12 cellular contexts compared by ENCODE assay signal in the genomic region with DNA sequence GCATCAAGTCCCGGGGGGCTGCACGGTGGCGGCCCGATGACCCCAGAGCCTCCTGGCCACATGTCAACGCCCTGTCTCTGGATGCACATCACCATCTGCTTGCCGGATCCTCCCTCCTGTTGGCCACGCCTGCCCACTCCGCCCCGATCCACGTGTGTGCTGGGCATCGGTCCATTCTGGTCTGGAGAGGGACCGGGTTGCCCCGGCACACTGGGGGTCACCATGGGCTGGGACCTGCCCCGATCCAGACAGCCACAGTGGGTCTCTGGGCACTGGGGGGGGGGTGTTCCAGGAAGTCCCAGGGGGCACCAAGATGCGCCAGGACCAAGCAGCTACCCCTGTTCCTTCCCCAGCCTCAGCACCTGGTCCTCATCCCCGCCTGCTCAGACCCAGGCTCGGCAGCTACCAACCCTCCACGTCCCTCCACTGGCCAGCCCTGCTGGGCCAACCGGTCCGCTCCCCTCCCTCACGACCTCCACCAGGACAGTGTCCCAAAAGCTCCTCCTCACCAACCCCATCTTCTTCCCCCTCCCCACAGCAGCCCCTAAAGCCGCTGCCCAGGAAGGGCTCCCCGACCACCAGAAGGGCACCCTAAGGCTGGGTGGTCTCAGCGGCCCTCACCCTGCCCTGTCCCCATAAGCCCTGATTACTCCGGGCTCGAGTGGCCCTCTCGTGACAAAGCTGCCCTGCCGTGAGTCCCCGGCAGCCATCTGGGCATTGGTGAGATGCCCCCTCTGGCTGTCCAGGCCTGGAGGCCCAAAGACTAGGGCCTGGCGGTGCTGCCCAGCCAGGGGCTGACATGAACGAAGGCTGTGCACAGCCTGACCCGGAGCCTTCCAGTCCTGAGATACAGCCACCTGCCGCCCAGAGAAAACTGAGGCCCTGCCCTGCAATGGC. TPM values are rescaled to one million over a fixed set of nuclear protein-coding genes. Genes with fewer than 3 reads are reported as not detected.
A peak's percentile ranks its signal among the peaks of the same experiment; 100 is the strongest.
DNase-seq lines count a peak whose midpoint lies in the region; ATAC-seq, FAIRE-seq and TF ChIP-seq lines count a peak whose summit lies in the region.
"Had no signal": no experiment of that assay in that cellular context is flagged by ENCODE, and none has a peak within 500 bp of the region (broad histone marks: within the 10 kb centered on the region; RNA-seq: fewer than 3 reads in every experiment).

No MANE protein-coding gene starts in this region.

- H3K9me3 ChIP-seq in mammary epithelial cell (replicated peaks; ENCODE audit: insufficient read depth, low read length) (no peaks in the 10 kb centered on the region), K562 (replicated peaks; ENCODE audit: control insufficient read depth, insufficient read depth, low read depth, low read length) (no peaks in the 10 kb centered on the region), aorta (ENCODE audit: control insufficient read depth, low read length) (no peaks in the 10 kb centered on the region)
- H3K9me3 ChIP-seq: lower lobe of right lung, stomach had no signal

- H3K27me3 Mint-ChIP-seq in MCF 10A (ENCODE audit: insufficient read depth, unreplicated experiment) (no peaks in the 10 kb centered on the region), memory B cell (no peaks in the 10 kb centered on the region)

- H3K4me1 Mint-ChIP-seq in MCF 10A (ENCODE audit: insufficient read depth, unreplicated experiment) (no peaks in the 10 kb centered on the region), memory B cell (peaks cover 38% of the 10 kb centered on the region)

- peaks cover 4% of the 10 kb centered on the region for H3K36me3 ChIP-seq in mammary epithelial cell (ENCODE audit: insufficient read depth, low read length)
- H3K36me3 ChIP-seq in K562 (ENCODE audit: control insufficient read depth, insufficient read depth, low read length): peaks cover 38% of the 10 kb centered on the region; the same call in 2 of the 3 replicates
- no peaks in the 10 kb centered on the region for H3K36me3 ChIP-seq in aorta (ENCODE audit: control insufficient read depth in 1 of 2, insufficient read depth in 2 of 2, low read length in 1 of 2)

- TF ChIP-seq CTCF in MCF 10A (IDR thresholded peaks at IDR 0.05; ENCODE audit: unreplicated experiment) (no peak), mammary epithelial cell (conservative IDR thresholded peaks at IDR 0.05 in 1 of 2, IDR thresholded peaks at IDR 0.05 in 1 of 2; ENCODE audit: extremely low read depth in 1 of 2, insufficient read depth in 1 of 2, low read depth in 1 of 2, low read length in 2 of 2) (no peak), K562 (IDR thresholded peaks at IDR 0.05 in 2 of 3, conservative IDR thresholded peaks at IDR 0.05 in 1 of 3; ENCODE audit: insufficient read depth in 2 of 3, low read depth in 1 of 3, low read length in 3 of 3) (no peak)

- DNase-seq in MCF 10A (ENCODE audit: unreplicated experiment): no peak
- DNase-seq in mammary epithelial cell: no peak
- DNase-seq in K562 (ENCODE audit: extremely low read depth in 1 of 4, low spot score in 3 of 4): peak in 2 of 4 experiments; percentile 8 to 9
- DNase-seq in memory B cell (ENCODE audit: low spot score in 2 of 2): no peak
- DNase-seq in aorta: peak; percentile 44 to 74
- DNase-seq in HTR-8/SVneo (ENCODE audit: insufficient read length, low spot score): no peak
- no peak for DNase-seq in OCI-M1 (lab: John Stamatoyannopoulos, UW)
- DNase-seq in NCI-H226: no peak
- DNase-seq: activated CD4-positive, alpha-beta T cell treated with anti-CD3 and anti-CD28 coated beads for 1 hour; lower lobe of right lung; stomach had no signal

- dilution Hi-C loops in mammary epithelial cell (cut with HindIII; ENCODE audit: low sequenced_read_pairs): loop anchor here (5.0 kb wide), 3 partner anchors 42 to 92 kb away; no protein-coding TSS in a partner anchor

- H3K9ac ChIP-seq in mammary epithelial cell (ENCODE audit: insufficient read depth, low read length) (no peak overlapping the region), K562 (ENCODE audit: insufficient read depth in 1 of 2, low read depth in 2 of 2, low read length in 2 of 2) (peak overlapping the region in 1 of 2 experiments; percentile 50; a peak in 2 of 4 replicates)

- no peak overlapping the region for H3K4me2 ChIP-seq in mammary epithelial cell (ENCODE audit: insufficient read depth, low read depth, low read length)
- no peak overlapping the region for H3K4me2 ChIP-seq in K562 (ENCODE audit: insufficient read depth, low read length)

- H3K9me1 ChIP-seq in K562 (ENCODE audit: control insufficient read depth, insufficient read depth, low read length): peaks cover 14% of the 10 kb centered on the region

- peaks cover 43% of the 10 kb centered on the region for H3K36me3 Mint-ChIP-seq in MCF 10A (ENCODE audit: insufficient read depth, unreplicated experiment)
- H3K36me3 Mint-ChIP-seq in memory B cell: no peaks in the 10 kb centered on the region

- BruUV-seq in MCF 10A (replicated peaks; lab: Mats Ljungman, UMichigan) (no TSS peak), mammary epithelial cell (replicated peaks; lab: Mats Ljungman, UMichigan) (no TSS peak), K562 (replicated peaks; lab: Mats Ljungman, UMichigan) (no TSS peak)

- H3K4me1 ChIP-seq in mammary epithelial cell (ENCODE audit: insufficient read depth, low read length): peaks cover 21% of the 10 kb centered on the region
- H3K4me1 ChIP-seq in K562 (replicated peaks in 1 of 2; ENCODE audit: control insufficient read depth in 2 of 2, insufficient read depth in 2 of 2, low read length in 2 of 2): peaks cover 0 to 75% of the 10 kb centered on the region in 2 experiments; a peak in 3 of 5 replicates
- H3K4me1 ChIP-seq in aorta (ENCODE audit: control insufficient read depth in 1 of 2, insufficient read depth in 2 of 2, low read length in 2 of 2): no peaks in the 10 kb centered on the region

- no peak for TF ChIP-seq POLR2A in K562 (conservative IDR thresholded peaks at IDR 0.05)

- H3K4me3 ChIP-seq in mammary epithelial cell (replicated peaks in 1 of 3; ENCODE audit: insufficient read depth in 1 of 3, low read depth in 2 of 3, low read length in 3 of 3) (no peak overlapping the region), K562 (no peak overlapping the region), aorta (ENCODE audit: low read length in 2 of 2) (no peak overlapping the region)
- H3K4me3 ChIP-seq: lower lobe of right lung had no signal

- FAIRE-seq in K562 (lab: Jason Lieb, UNC): no peak
- no peak for FAIRE-seq in HTR-8/SVneo (lab: Jason Lieb, UNC)
- FAIRE-seq: GM18507 had no signal

- POLR2A ChIA-PET in MCF 10A (lab: Yijun Ruan, JAX) (no interaction called here), K562 (lab: Yijun Ruan, JAX) (interaction anchor here (1.4 kb wide), 1 partner anchor 10 kb away, joined by 5 read pairs; no protein-coding TSS in a partner anchor)

- H2AFZ ChIP-seq in mammary epithelial cell (ENCODE audit: low read depth, low read length): no peak overlapping the region
- no peak overlapping the region for H2AFZ ChIP-seq in K562 (ENCODE audit: low read depth, low read length)

- H3K4me3 Mint-ChIP-seq in MCF 10A (ENCODE audit: unreplicated experiment): no peak overlapping the region
- peak overlapping the region; percentile 24 for H3K4me3 Mint-ChIP-seq in memory B cell

- no peak overlapping the region for H3K27ac ChIP-seq in mammary epithelial cell (ENCODE audit: insufficient read depth, low read depth, low read length)
- no peak overlapping the region for H3K27ac ChIP-seq in K562 (ENCODE audit: extremely low read depth, low read depth, low read length)
- no peak overlapping the region for H3K27ac ChIP-seq in aorta (ENCODE audit: low read depth in 1 of 2, low read length in 2 of 2)
- H3K27ac ChIP-seq: lower lobe of right lung had no signal

- in situ Hi-C loops in mammary epithelial cell (cut with MboI; ENCODE audit: low sequenced_read_pairs in 2 of 2): no loop called here
- in situ Hi-C loops in K562 (cut with MboI): no loop called here

- CTCF ChIA-PET in MCF 10A (lab: Yijun Ruan, JAX): interaction anchor here (0.5 kb wide), 2 partner anchors 9 to 1072 kb away, joined by 3 read pairs; no protein-coding TSS in a partner anchor
- CTCF ChIA-PET in mammary epithelial cell (lab: Charles Lee; ENCODE audit: low non-redundant PET): interaction anchor here (0.6 kb wide), 1 partner anchor 268 kb away, joined by 3 read pairs; no protein-coding TSS in a partner anchor
- CTCF ChIA-PET in K562 (lab: Yijun Ruan, JAX; ENCODE audit: low intra/inter-chr PET ratio): no interaction called here

- intact Hi-C loops in MCF 10A (cut with micrococcal nuclease) (no loop called here), mammary epithelial cell (cut with micrococcal nuclease) (no loop called here), K562 (cut with micrococcal nuclease) (no loop called here), aorta (cut with DNase I) (loop anchor here in 1 of 2 donors (10.0 kb wide), 2 partner anchors 50 to 110 kb away; no protein-coding TSS in a partner anchor)

- H3K79me2 ChIP-seq in mammary epithelial cell (ENCODE audit: insufficient read depth, low read length): peaks cover 85% of the 10 kb centered on the region
- peaks cover 78% of the 10 kb centered on the region for H3K79me2 ChIP-seq in K562 (ENCODE audit: control insufficient read depth, insufficient read depth, low read length)

- H3K9me3 Mint-ChIP-seq in MCF 10A (ENCODE audit: unreplicated experiment) (no peaks in the 10 kb centered on the region), memory B cell (no peaks in the 10 kb centered on the region)

- 83% methylated on average over 23 of the region's 33 CpGs for WGBS in mammary epithelial cell (ENCODE audit: low coverage, missing lambda C conversion rate)
- 90% methylated on average over 25 of the region's 33 CpGs for WGBS in K562 (ENCODE audit: insufficient coverage, low coverage, missing lambda C conversion rate)
- WGBS in aorta, 2 donors: 67 to 72% methylated on average over 29 to 33 of the region's 33 CpGs

- no peak for TF ChIP-seq EP300 in K562 (IDR thresholded peaks at IDR 0.05; ENCODE audit: low read length)

- ATAC-seq in K562 (no peak), memory B cell (ENCODE audit: low read depth) (no peak), aorta (ENCODE audit: low FRiP score) (no peak)
- ATAC-seq: lower lobe of right lung had no signal

- H3K27me3 ChIP-seq in mammary epithelial cell (ENCODE audit: insufficient read depth, low read length) (no peaks in the 10 kb centered on the region), K562 (ENCODE audit: control insufficient read depth in 2 of 2, insufficient read depth in 2 of 2, low read length in 2 of 2) (no peaks in the 10 kb centered on the region), aorta (ENCODE audit: control insufficient read depth in 1 of 2, insufficient read depth in 2 of 2, low read length in 1 of 2) (no peaks in the 10 kb centered on the region)
- H3K27me3 ChIP-seq: stomach had no signal

- H3K27ac Mint-ChIP-seq in MCF 10A (ENCODE audit: low read depth, unreplicated experiment) (peak overlapping the region; percentile 31), memory B cell (peak overlapping the region; percentile 24)

- TF ChIP-seq RAD21 in K562 (CRISPR knock-in tag; conservative IDR thresholded peaks at IDR 0.05 in 1 of 2, IDR thresholded peaks at IDR 0.05 in 1 of 2): no peak

- H4K20me1 ChIP-seq in mammary epithelial cell (ENCODE audit: insufficient read depth, low read length): peaks cover 22% of the 10 kb centered on the region
- no peaks in the 10 kb centered on the region; the same call in 1 of the 2 replicates for H4K20me1 ChIP-seq in K562 (replicated peaks; ENCODE audit: control insufficient read depth, insufficient read depth, low read length)

RNA-seq across cellular contexts. Expression of gene CTBP1, which starts 4.6 kb away (rescaled TPM):
- total RNA-seq in MCF 10A (2022): 133 and 152 TPM in 2 replicates
- 100 to 1,000 TPM; 127 to 237 TPM for total RNA-seq in mammary epithelial cell
- polyA plus RNA-seq in mammary epithelial cell: 83.3 TPM
- 32.7 TPM for polyA minus RNA-seq in mammary epithelial cell
- total RNA-seq in K562 (2011; cell fraction: chromatin; rRNA removed; ENCODE audit: low replicate concordance): 63.5 and 142 TPM in 2 replicates
- total RNA-seq in K562 (2011; cell fraction: nucleolus; rRNA removed): 94.5 and 102 TPM in 2 replicates
- 48.0 and 62.1 TPM in 2 replicates for total RNA-seq in K562 (2011; cell fraction: nucleoplasm; rRNA removed)
- 162 and 230 TPM in 2 replicates for total RNA-seq in K562 (2014; rRNA removed)
- total RNA-seq in K562 (2014; rRNA removed; fragmentation: Illumina TruSeq; extraction: Trizol): 27.2 and 30.4 TPM in 2 replicates
- 67.9 and 70.4 TPM in 2 replicates for total RNA-seq in K562 (2015; rRNA removed; fragmentation: Illumina TruSeq; extraction: Trizol)
- total RNA-seq in K562 (2021): 134 and 148 TPM in 2 replicates
- 68.2 and 72.3 TPM in 2 replicates for polyA plus RNA-seq in K562 (2011; rRNA removed)
- polyA plus RNA-seq in K562 (2011; cell fraction: cytosol; rRNA removed): 113 and 437 TPM in 2 replicates
- 168 and 330 TPM in 2 replicates for polyA plus RNA-seq in K562 (2011; cell fraction: nucleus; rRNA removed)
- 113 and 126 TPM in 2 replicates for polyA plus RNA-seq in K562 (2012)
- 64.0 and 116 TPM in 2 replicates for polyA plus RNA-seq in K562 (2014; fragmentation: Illumina TruSeq; extraction: Trizol)
- 10 to 100 TPM; 14.5 to 20.0 TPM for polyA plus RNA-seq in K562 (2014; fragmentation: Nextera tagmentation; extraction: Ambion mirVana)
- 111 and 118 TPM in 2 replicates for polyA plus RNA-seq in K562 (2014; rRNA removed)
- polyA minus RNA-seq in K562 (2011; rRNA and poly(A)+ RNA removed): 33.8 and 54.2 TPM in 2 replicates
- 135 and 154 TPM in 2 replicates for polyA minus RNA-seq in K562 (2011; cell fraction: cytosol; rRNA and poly(A)+ RNA removed)
- 39.7 and 56.8 TPM in 2 replicates for polyA minus RNA-seq in K562 (2011; cell fraction: nucleus; rRNA and poly(A)+ RNA removed)
- total RNA-seq in aorta: 100 to 1,000 TPM; 111 to 145 TPM
- 10 to 100 TPM; 66.4 to 96.5 TPM for polyA plus RNA-seq in aorta

RNA-seq across cellular contexts. Expression of gene MAEA, which starts 45.4 kb away (rescaled TPM):
- total RNA-seq in MCF 10A (2022) (78.8 and 89.6 TPM in 2 replicates), mammary epithelial cell (100 to 1,000 TPM in 1 of 2 donors, 10 to 100 TPM in 1; 80.4 to 109 TPM), K562 (2014; rRNA removed) (63.2 and 104 TPM in 2 replicates), K562 (2014; rRNA removed; fragmentation: Illumina TruSeq; extraction: Trizol) (18.7 and 20.5 TPM in 2 replicates), K562 (2015; rRNA removed; fragmentation: Illumina TruSeq; extraction: Trizol) (45.0 and 48.7 TPM in 2 replicates), K562 (2021) (84.4 and 86.5 TPM in 2 replicates), aorta (10 to 100 TPM; 49.8 to 61.3 TPM)
- polyA plus RNA-seq in mammary epithelial cell (120 TPM), K562 (2011; rRNA removed) (59.3 and 60.8 TPM in 2 replicates), K562 (2014; fragmentation: Illumina TruSeq; extraction: Trizol) (34.3 and 57.0 TPM in 2 replicates), K562 (2014; fragmentation: Nextera tagmentation; extraction: Ambion mirVana) (1 to 10 TPM; 2.1 to 4.7 TPM), K562 (2014; rRNA removed) (72.5 and 74.7 TPM in 2 replicates), aorta (10 to 100 TPM; 32.4 to 62.0 TPM)
- 86.1 TPM for polyA minus RNA-seq in mammary epithelial cell
- 97.9 and 170 TPM in 2 replicates for total RNA-seq in K562 (2011; cell fraction: chromatin; rRNA removed; ENCODE audit: low replicate concordance)
- total RNA-seq in K562 (2011; cell fraction: nucleolus; rRNA removed): 114 and 125 TPM in 2 replicates
- 91.9 and 96.7 TPM in 2 replicates for total RNA-seq in K562 (2011; cell fraction: nucleoplasm; rRNA removed)
- 74.2 and 137 TPM in 2 replicates for polyA plus RNA-seq in K562 (2011; cell fraction: cytosol; rRNA removed)
- polyA plus RNA-seq in K562 (2011; cell fraction: nucleus; rRNA removed): 133 and 220 TPM in 2 replicates
- 70.1 and 73.0 TPM in 2 replicates for polyA plus RNA-seq in K562 (2012)
- 25.7 and 39.9 TPM in 2 replicates for polyA minus RNA-seq in K562 (2011; rRNA and poly(A)+ RNA removed)
- 62.0 and 64.6 TPM in 2 replicates for polyA minus RNA-seq in K562 (2011; cell fraction: cytosol; rRNA and poly(A)+ RNA removed)
- 51.3 and 58.3 TPM in 2 replicates for polyA minus RNA-seq in K562 (2011; cell fraction: nucleus; rRNA and poly(A)+ RNA removed)

Comparison
In these comparisons a context has a peak if more than half of its experiments do, and no peak if none do; other contexts are left out.
1. DNase-seq: peak in aorta (2 of 2); none in MCF 10A (single experiment), mammary epithelial cell (single experiment), memory B cell (0 of 2), HTR-8/SVneo (single experiment), OCI-M1 (single experiment) and NCI-H226 (single experiment).